28 cellular contexts compared by ENCODE assay signal in genomic region chr12:38142974-38143373, GRCh38.
DNase-seq lines count a peak whose midpoint lies in the region; ATAC-seq, FAIRE-seq and TF ChIP-seq lines count a peak whose summit lies in the region.
"Had no signal": no experiment of that assay in that cellular context is flagged by ENCODE, and none has a peak within 500 bp of the region (broad histone marks: within the 10 kb centered on the region; RNA-seq: fewer than 3 reads in every experiment).

No MANE protein-coding gene starts in this region.

- H3K9ac ChIP-seq in K562 (ENCODE audit: insufficient read depth in 1 of 2, low read depth in 2 of 2, low read length in 2 of 2): no peak overlapping the region
- H3K9ac ChIP-seq: KMS-11 had no signal

- DNase-seq in GM12891 (ENCODE audit: insufficient read length, low spot score): no peak
- no peak for DNase-seq in LNCaP clone FGC (ENCODE audit: low read depth)
- no peak for DNase-seq in K562 (ENCODE audit: extremely low read depth in 1 of 4, low spot score in 3 of 4)
- no peak for DNase-seq in right lobe of liver
- no peak for DNase-seq in uterus
- no peak for DNase-seq in T-cell
- DNase-seq in lower leg skin (ENCODE audit: low spot score in 2 of 2): no peak
- no peak for DNase-seq in erythroblast (lab: John Stamatoyannopoulos, UW)
- DNase-seq: activated B cell treated with CpG ODN at 0.5 μM for 24 hours; activated CD4-positive, alpha-beta T cell treated with anti-CD3 and anti-CD28 coated beads, Interleukin-2, amount 50 U/mL, for 48 hours; activated effector memory CD4-positive, alpha-beta T cell treated with anti-CD3 and anti-CD28 coated beads, Interleukin-2, amount 50 U/mL, for 16 hours; effector memory CD8-positive, alpha-beta T cell; H9; islet precursor cell; NCI-H1930; NCI-H345; NCI-H82; OCI-M1; retina; spleen; stimulated activated CD4-positive, alpha-beta T cell treated with anti-CD3 and anti-CD28 coated beads, Interleukin-4, amount 100 ng/mL, for 24 hours; T-helper 17 cell; tibial artery had no signal

- no peak overlapping the region for H3K4me3 Mint-ChIP-seq in T-cell
- H3K4me3 Mint-ChIP-seq: activated B cell treated with CpG ODN at 0.5 μM for 24 hours; B cell; effector memory CD8-positive, alpha-beta T cell; H9; memory B cell; stimulated activated naive CD8-positive, alpha-beta T cell treated with anti-CD3 and anti-CD28 coated beads, Interleukin-15, Interleukin-2, amounts not matched to agents 100 ng/mL and 50 ng/mL, for 24 hours; T-helper 17 cell had no signal

- peaks cover 9 to 13% (median 10%) of the 10 kb centered on the region in 3 donors for H3K4me1 Mint-ChIP-seq in T-cell
- H3K4me1 Mint-ChIP-seq: H9 had no signal

- in situ Hi-C loops in K562 (cut with MboI): no loop called here

- no peak overlapping the region for H3K4me2 ChIP-seq in K562 (ENCODE audit: insufficient read depth, low read length)
- H3K4me2 ChIP-seq: KMS-11 had no signal

- H3K36me3 ChIP-seq in K562 (ENCODE audit: control insufficient read depth, insufficient read depth, low read length) (no peaks in the 10 kb centered on the region), right lobe of liver (no peaks in the 10 kb centered on the region), uterus (no peaks in the 10 kb centered on the region)
- H3K36me3 ChIP-seq: gastroesophageal sphincter, spleen, tibial artery had no signal

- no peaks in the 10 kb centered on the region for H3K79me2 ChIP-seq in K562 (ENCODE audit: control insufficient read depth, insufficient read depth, low read length)

- intact Hi-C loops in K562 (cut with micrococcal nuclease): no loop called here
- intact Hi-C loops in right lobe of liver (cut with DNase I): loop anchor here (10.0 kb wide), 2 partner anchors 88 to 172 kb away; partner anchors contain the start of gene ALG10B (in 1 of the 2)
- intact Hi-C loops in uterus (cut with DNase I; ENCODE audit: low total_unique reads): no loop called here
- intact Hi-C loops in lower leg skin (cut with DNase I; ENCODE audit: low total_unique reads): loop anchor here (5.0 kb wide), 1 partner anchor 759 kb away; no protein-coding TSS in a partner anchor

- TF ChIP-seq POLR2A in GM12891 (IDR thresholded peaks at IDR 0.05; ENCODE audit: low read depth, low read length): no peak
- no peak for TF ChIP-seq POLR2A in K562 (conservative IDR thresholded peaks at IDR 0.05)
- no peak for TF ChIP-seq POLR2A in right lobe of liver (IDR thresholded peaks at IDR 0.05)
- TF ChIP-seq POLR2A in uterus (IDR thresholded peaks at IDR 0.05): no peak
- no peak for TF ChIP-seq POLR2A in lower leg skin (IDR thresholded peaks at IDR 0.05)
- TF ChIP-seq POLR2A in erythroblast (IDR thresholded peaks at IDR 0.05; ENCODE audit: low read length): no peak

- no peaks in the 10 kb centered on the region for H3K9me3 ChIP-seq in K562 (replicated peaks; ENCODE audit: control insufficient read depth, insufficient read depth, low read depth, low read length)
- no peaks in the 10 kb centered on the region for H3K9me3 ChIP-seq in right lobe of liver
- no peaks in the 10 kb centered on the region for H3K9me3 ChIP-seq in uterus

- FAIRE-seq in GM12891 (lab: Jason Lieb, UNC): peak; percentile 89
- peak; percentile 98 for FAIRE-seq in K562 (lab: Jason Lieb, UNC)

- H3K36me3 Mint-ChIP-seq in T-cell: no peaks in the 10 kb centered on the region

- no peak overlapping the region for H3K27ac Mint-ChIP-seq in T-cell
- H3K27ac Mint-ChIP-seq: activated B cell treated with CpG ODN at 0.5 μM for 24 hours; B cell; effector memory CD8-positive, alpha-beta T cell; H9; memory B cell; stimulated activated naive CD8-positive, alpha-beta T cell treated with anti-CD3 and anti-CD28 coated beads, Interleukin-15, Interleukin-2, amounts not matched to agents 100 ng/mL and 50 ng/mL, for 24 hours; T-helper 17 cell had no signal

- H3K9me1 ChIP-seq in K562 (ENCODE audit: control insufficient read depth, insufficient read depth, low read length): no peaks in the 10 kb centered on the region

- peaks cover 6 to 11% of the 10 kb centered on the region in 2 donors for H3K27me3 Mint-ChIP-seq in T-cell

- H3K27ac ChIP-seq in K562 (ENCODE audit: extremely low read depth, low read depth, low read length) (no peak overlapping the region), right lobe of liver (no peak overlapping the region), uterus (no peak overlapping the region)
- H3K27ac ChIP-seq: gastroesophageal sphincter, KMS-11, spleen, tibial artery had no signal

- TF ChIP-seq EP300 in K562 (IDR thresholded peaks at IDR 0.05; ENCODE audit: low read length): no peak

- POLR2A ChIA-PET in K562 (lab: Yijun Ruan, JAX) (no interaction called here), T-cell (lab: Charles Lee) (no interaction called here)

- peaks cover 0 to 13% (median 3%) of the 10 kb centered on the region in 3 donors for H3K9me3 Mint-ChIP-seq in T-cell

- H3K4me3 ChIP-seq in LNCaP clone FGC (ENCODE audit: low read depth, low read length) (no peak overlapping the region), K562 (no peak overlapping the region), right lobe of liver (no peak overlapping the region), uterus (no peak overlapping the region), lower leg skin (ENCODE audit: low read depth, poor library complexity, severe bottlenecking) (no peak overlapping the region)
- H3K4me3 ChIP-seq: gastroesophageal sphincter, spleen, tibial artery had no signal

- no TSS peak for BruUV-seq in K562 (replicated peaks; lab: Mats Ljungman, UMichigan)

- no peak overlapping the region for H2AFZ ChIP-seq in K562 (ENCODE audit: low read depth, low read length)

- TF ChIP-seq CTCF in LNCaP clone FGC (IDR thresholded peaks at IDR 0.05; ENCODE audit: control insufficient read depth, extremely low read depth, insufficient read depth) (peak; percentile 44), K562 (IDR thresholded peaks at IDR 0.05 in 2 of 3, conservative IDR thresholded peaks at IDR 0.05 in 1 of 3; ENCODE audit: insufficient read depth in 2 of 3, low read depth in 1 of 3, low read length in 3 of 3) (no peak), right lobe of liver (IDR thresholded peaks at IDR 0.05) (peak; percentile 24 to 44 (median 28)), uterus (IDR thresholded peaks at IDR 0.05) (no peak), lower leg skin (IDR thresholded peaks at IDR 0.05) (no peak)

- H3K27me3 ChIP-seq in K562 (ENCODE audit: control insufficient read depth in 2 of 2, insufficient read depth in 2 of 2, low read length in 2 of 2) (no peaks in the 10 kb centered on the region), right lobe of liver (no peaks in the 10 kb centered on the region), uterus (no peaks in the 10 kb centered on the region)

- no peak for TF ChIP-seq RAD21 in K562 (CRISPR knock-in tag; conservative IDR thresholded peaks at IDR 0.05 in 1 of 2, IDR thresholded peaks at IDR 0.05 in 1 of 2)

- CTCF ChIA-PET in K562 (lab: Yijun Ruan, JAX; ENCODE audit: low intra/inter-chr PET ratio) (no interaction called here), T-cell (lab: Charles Lee) (no interaction called here)

- no peaks in the 10 kb centered on the region for H4K20me1 ChIP-seq in K562 (replicated peaks; ENCODE audit: control insufficient read depth, insufficient read depth, low read length)

- H3K4me1 ChIP-seq in K562 (replicated peaks in 1 of 2; ENCODE audit: control insufficient read depth in 2 of 2, insufficient read depth in 2 of 2, low read length in 2 of 2): peaks cover 0 to 4% of the 10 kb centered on the region in 2 experiments; a peak in 2 of 5 replicates
- H3K4me1 ChIP-seq in right lobe of liver: peaks cover 0 to 4% (median 0%) of the 10 kb centered on the region in 4 donors
- no peaks in the 10 kb centered on the region for H3K4me1 ChIP-seq in uterus

- WGBS in K562 (ENCODE audit: insufficient coverage, low coverage, missing lambda C conversion rate): 0% methylated on average over 5 of the region's 5 CpGs
- 64% methylated on average over 3 of the region's 5 CpGs for WGBS in right lobe of liver (ENCODE audit: insufficient coverage, low coverage, low lambda C conversion rate, missing lambda C conversion rate)
- WGBS in lower leg skin, 2 donors: 84 to 85% methylated on average over 5 of the region's 5 CpGs

- no peak for ATAC-seq in K562
- ATAC-seq in right lobe of liver: peak; percentile 38 to 58 (median 44)
- ATAC-seq in T-cell (replicated peaks in 1 of 4): no peak
- ATAC-seq: effector memory CD8-positive, alpha-beta T cell; gastroesophageal sphincter; T-helper 17 cell had no signal

TF ChIP-seq in GM12891, 5 proteins besides CTCF, POLR2A, EP300 and RAD21:
- TF ChIP-seq POU2F2 (IDR thresholded peaks at IDR 0.05; ENCODE audit: low read depth, low read length) (no peak), TAF1 (IDR thresholded peaks at IDR 0.05; ENCODE audit: low read depth, low read length) (no peak), POLR2AphosphoS5 (IDR thresholded peaks at IDR 0.05; ENCODE audit: low read depth, low read length) (no peak), SPI1 (IDR thresholded peaks at IDR 0.05; ENCODE audit: low read depth, low read length) (no peak), PAX5 (IDR thresholded peaks at IDR 0.05; ENCODE audit: insufficient read depth, low read length, severe bottlenecking) (no peak)

TF ChIP-seq in K562, 482 proteins besides CTCF, POLR2A, EP300 and RAD21 (continues in another document):
- TF ChIP-seq, protein P1, sequence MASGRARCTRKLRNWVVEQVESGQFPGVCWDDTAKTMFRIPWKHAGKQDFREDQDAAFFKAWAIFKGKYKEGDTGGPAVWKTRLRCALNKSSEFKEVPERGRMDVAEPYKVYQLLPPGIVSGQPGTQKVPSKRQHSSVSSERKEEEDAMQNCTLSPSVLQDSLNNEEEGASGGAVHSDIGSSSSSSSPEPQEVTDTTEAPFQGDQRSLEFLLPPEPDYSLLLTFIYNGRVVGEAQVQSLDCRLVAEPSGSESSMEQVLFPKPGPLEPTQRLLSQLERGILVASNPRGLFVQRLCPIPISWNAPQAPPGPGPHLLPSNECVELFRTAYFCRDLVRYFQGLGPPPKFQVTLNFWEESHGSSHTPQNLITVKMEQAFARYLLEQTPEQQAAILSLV (tag; IDR thresholded peaks at IDR 0.05): no peak
- TF ChIP-seq SMARCA5 (IDR thresholded peaks at IDR 0.05) (no peak), FOXM1 (IDR thresholded peaks at IDR 0.05; ENCODE audit: low read depth) (no peak), FOXM1 (CRISPR knock-in tag; IDR thresholded peaks at IDR 0.05; ENCODE audit: low read depth) (no peak), RBM15 (IDR thresholded peaks at IDR 0.05; ENCODE audit: insufficient read depth, low read length) (no peak), EWSR1 (IDR thresholded peaks at IDR 0.05; ENCODE audit: borderline replicate concordance, low read depth, partially characterized antibody) (no peak), ZNF589 (CRISPR knock-in tag; IDR thresholded peaks at IDR 0.05; ENCODE audit: low read depth) (no peak)

Comparison
In these comparisons a context has a peak if more than half of its experiments do, and no peak if none do; other contexts are left out.
1. CTCF ChIP-seq: peak in LNCaP clone FGC (single experiment) and right lobe of liver (4 of 4); none in K562 (0 of 3), uterus (0 of 4) and lower leg skin (0 of 3).
2. ATAC-seq: peak in right lobe of liver (4 of 4); none in K562 (single experiment) and T-cell (0 of 4).
3. intact Hi-C loops: an anchor here in right lobe of liver (10.0 kb wide) and lower leg skin (5.0 kb wide); none called in K562 and uterus.